In genomic region chr2:191738667-191739066, GRCh38 we compare ENCODE assay signal across 16 cellular contexts.
DNase-seq lines count a peak whose midpoint lies in the region; ATAC-seq and TF ChIP-seq lines count a peak whose summit lies in the region.
"Had no signal": no experiment of that assay in that cellular context is flagged by ENCODE, and none has a peak within 500 bp of the region (broad histone marks: within the 10 kb centered on the region; RNA-seq: fewer than 3 reads in every experiment).

No MANE protein-coding gene starts in this region.

- H3K9me3 ChIP-seq in adipocyte (ENCODE audit: control insufficient read depth, low read length) (no peaks in the 10 kb centered on the region), thoracic aorta (no peaks in the 10 kb centered on the region), thyroid gland (no peaks in the 10 kb centered on the region)
- H3K9me3 ChIP-seq in CD8-positive, alpha-beta memory T cell (ENCODE audit: low read length): no peaks in the 10 kb centered on the region

- H3K4me2 ChIP-seq in KMS-11: peak overlapping the region; percentile 52; the same call in 1 of the 2 replicates

- CTCF ChIA-PET in CD8-positive, alpha-beta memory T cell (lab: Charles Lee): no interaction called here

- intact Hi-C loops in thyroid gland (cut with DNase I): no loop called here

- no peak overlapping the region for H3K27ac Mint-ChIP-seq in CD8-positive, alpha-beta memory T cell
- H3K27ac Mint-ChIP-seq: H9 had no signal

- peaks cover 0 to 4% (median 0%) of the 10 kb centered on the region in 3 donors for H3K36me3 Mint-ChIP-seq in CD8-positive, alpha-beta memory T cell

- POLR2A ChIA-PET in CD8-positive, alpha-beta memory T cell (lab: Charles Lee): no interaction called here

- DNase-seq in adipocyte (ENCODE audit: low read depth) (peak; percentile 58), kidney glomerular epithelial cell (lab: John Stamatoyannopoulos, UW) (peak; percentile 17), thoracic aorta (ENCODE audit: low spot score) (no peak), NCI-H2107 (lab: John Stamatoyannopoulos, UW) (no peak), thyroid gland (no peak)
- no peak for DNase-seq in CD8-positive, alpha-beta memory T cell
- DNase-seq: ACHN, C1 segment of cervical spinal cord, GF-D8, H9, NCI-H1436 treated with DMSO at 0.1 percent for 48 hours, NCI-H510A, NCI-H774, RPMI8226, SHP77 treated with DMSO at 0.1 percent for 48 hours had no signal

- H3K27me3 ChIP-seq in KMS-11 (ENCODE audit: insufficient read depth, low read depth): no peaks in the 10 kb centered on the region
- no peaks in the 10 kb centered on the region for H3K27me3 ChIP-seq in adipocyte (replicated peaks; ENCODE audit: control insufficient read depth, insufficient read depth, low read length)
- H3K27me3 ChIP-seq in thoracic aorta (replicated peaks; ENCODE audit: insufficient read depth): no peaks in the 10 kb centered on the region
- no peaks in the 10 kb centered on the region for H3K27me3 ChIP-seq in CD8-positive, alpha-beta memory T cell (ENCODE audit: insufficient read depth, low read length, poor library complexity, severe bottlenecking)
- H3K27me3 ChIP-seq in thyroid gland: no peaks in the 10 kb centered on the region

- H3K4me1 ChIP-seq in KMS-11 (ENCODE audit: low read depth, poor library complexity, severe bottlenecking): peaks cover 23% of the 10 kb centered on the region
- H3K4me1 ChIP-seq in adipocyte (ENCODE audit: control insufficient read depth, insufficient read depth, low read length): peaks cover 8% of the 10 kb centered on the region
- H3K4me1 ChIP-seq in thoracic aorta (ENCODE audit: control insufficient read depth in 1 of 2, low read depth in 2 of 2): peaks cover 0 to 12% of the 10 kb centered on the region in 2 donors
- H3K4me1 ChIP-seq in CD8-positive, alpha-beta memory T cell (ENCODE audit: insufficient read depth, low read length): peaks cover 21% of the 10 kb centered on the region
- H3K4me1 ChIP-seq in thyroid gland: no peaks in the 10 kb centered on the region

- H3K4me3 ChIP-seq in KMS-11 (IDR thresholded peaks at IDR 0.05; ENCODE audit: insufficient read depth, low read depth, low read length) (no peak overlapping the region), adipocyte (ENCODE audit: low read length) (no peak overlapping the region), thoracic aorta (peak overlapping the region; percentile 20), thyroid gland (replicated peaks in 1 of 3) (no peak overlapping the region)
- H3K4me3 ChIP-seq in CD8-positive, alpha-beta memory T cell (ENCODE audit: low read length): no peak overlapping the region

- 69 to 77% methylated on average over 3 of the region's 3 CpGs for WGBS in thyroid gland, 2 donors

- H3K9ac ChIP-seq in KMS-11 (no peak overlapping the region), adipocyte (ENCODE audit: low read length) (no peak overlapping the region)

- peaks cover 0 to 2% (median 0%) of the 10 kb centered on the region in 5 donors for H3K9me3 Mint-ChIP-seq in CD8-positive, alpha-beta memory T cell

- no peak overlapping the region for H2AFZ ChIP-seq in KMS-11 (ENCODE audit: low read depth)

- no peak overlapping the region for H3K4me3 Mint-ChIP-seq in CD8-positive, alpha-beta memory T cell
- H3K4me3 Mint-ChIP-seq: H9 had no signal

- H3K4me1 Mint-ChIP-seq in CD8-positive, alpha-beta memory T cell: peaks cover 15 to 19% (median 15%) of the 10 kb centered on the region in 3 donors

- H3K27ac ChIP-seq in KMS-11: no peak overlapping the region; the same call in 1 of the 2 replicates
- H3K27ac ChIP-seq in thoracic aorta: no peak overlapping the region
- no peak overlapping the region for H3K27ac ChIP-seq in CD8-positive, alpha-beta memory T cell (ENCODE audit: low read depth, low read length)
- no peak overlapping the region for H3K27ac ChIP-seq in thyroid gland

- no peaks in the 10 kb centered on the region for H3K79me2 ChIP-seq in KMS-11 (ENCODE audit: insufficient read depth, low read depth)

- H4K20me1 ChIP-seq in KMS-11 (ENCODE audit: insufficient read depth): no peaks in the 10 kb centered on the region

- H3K36me3 ChIP-seq in KMS-11 (ENCODE audit: insufficient read depth): no peaks in the 10 kb centered on the region
- no peaks in the 10 kb centered on the region for H3K36me3 ChIP-seq in adipocyte (ENCODE audit: control insufficient read depth, insufficient read depth, low read length, severe bottlenecking)
- H3K36me3 ChIP-seq in thoracic aorta: no peaks in the 10 kb centered on the region
- no peaks in the 10 kb centered on the region for H3K36me3 ChIP-seq in CD8-positive, alpha-beta memory T cell (ENCODE audit: insufficient read depth, low read length)
- H3K36me3 ChIP-seq in thyroid gland: no peaks in the 10 kb centered on the region

- H3K27me3 Mint-ChIP-seq in CD8-positive, alpha-beta memory T cell: peaks cover 2 to 11% of the 10 kb centered on the region in 2 donors

- no peak for ATAC-seq in thoracic aorta (ENCODE audit: insufficient number of reproducible peaks, low FRiP score, low read depth)

- no peak for TF ChIP-seq CTCF in KMS-11 (conservative IDR thresholded peaks at IDR 0.05; ENCODE audit: low read depth, low read length)
- no peak for TF ChIP-seq CTCF in thoracic aorta (IDR thresholded peaks at IDR 0.05)
- no peak for TF ChIP-seq CTCF in thyroid gland (IDR thresholded peaks at IDR 0.05)

- TF ChIP-seq POLR2A in thyroid gland (IDR thresholded peaks at IDR 0.05): no peak

Comparison
In these comparisons a context has a peak if more than half of its experiments do, and no peak if none do; other contexts are left out.
1. DNase-seq: peak in adipocyte (single experiment) and kidney glomerular epithelial cell (single experiment); none in thoracic aorta (single experiment), CD8-positive, alpha-beta memory T cell (0 of 5), NCI-H2107 (single experiment) and thyroid gland (0 of 2).